20 cellular contexts compared by ENCODE assay signal in the genomic region with DNA sequence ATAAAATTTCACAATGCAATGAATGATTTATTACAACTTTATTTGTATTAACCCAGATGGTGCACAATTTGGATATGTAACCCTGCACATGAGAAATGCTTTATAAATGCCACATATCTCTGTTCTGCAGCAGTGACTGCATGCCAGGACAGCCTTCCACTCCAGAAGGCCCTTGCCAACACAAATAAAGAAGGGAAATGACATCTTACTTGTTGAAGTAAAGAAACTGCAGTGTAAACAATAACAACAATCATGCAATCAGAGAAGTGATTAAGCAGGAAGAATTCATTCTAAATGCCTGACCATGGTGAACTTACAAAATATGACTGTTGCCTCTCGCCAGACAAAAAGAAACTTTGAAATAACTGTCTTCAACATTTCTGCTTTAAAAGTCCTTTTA.
DNase-seq lines count a peak whose midpoint lies in the region; ATAC-seq, FAIRE-seq and TF ChIP-seq lines count a peak whose summit lies in the region.
"Had no signal": no experiment of that assay in that cellular context is flagged by ENCODE, and none has a peak within 500 bp of the region (broad histone marks: within the 10 kb centered on the region; RNA-seq: fewer than 3 reads in every experiment).

No MANE protein-coding gene starts in this region.

- POLR2A ChIA-PET in endothelial cell of umbilical vein (lab: Charles Lee), result no interaction called here

- H3K27ac ChIP-seq in VCaP (peak overlapping the region; percentile 57), endothelial cell of umbilical vein (ENCODE audit: insufficient read depth, low read depth, low read length) (no peak overlapping the region), mesenchymal stem cell (ENCODE audit: low read length, poor library complexity, severe bottlenecking) (no peak overlapping the region)
- H3K27ac ChIP-seq: BLaER1 treated with 17β-estradiol and CSF1 and Interleukin-3, amounts not matched to agents 10 nM and 100 nM had no signal

- H2BK120ac ChIP-seq in mesenchymal stem cell (ENCODE audit: low read depth, low read length), result no peak overlapping the region

- H3K4me3 ChIP-seq in LNCaP clone FGC (ENCODE audit: low read depth, low read length) (no peak overlapping the region), endothelial cell of umbilical vein (replicated peaks in 1 of 3; ENCODE audit: insufficient read depth in 1 of 3, low read depth in 1 of 3, low read length in 3 of 3) (no peak overlapping the region), mesenchymal stem cell (ENCODE audit: insufficient read depth in 1 of 2, low read depth in 1 of 2, low read length in 2 of 2) (no peak overlapping the region)
- H3K4me3 ChIP-seq: BLaER1 treated with 17β-estradiol and CSF1 and Interleukin-3, amounts not matched to agents 10 nM and 100 nM had no signal

- no peak overlapping the region for H3K4ac ChIP-seq in mesenchymal stem cell (ENCODE audit: low read depth in 1 of 2, low read length in 2 of 2)

- intact Hi-C loops in endothelial cell of umbilical vein (cut with micrococcal nuclease), result no loop called here

- H3K9me3 ChIP-seq in endothelial cell of umbilical vein (replicated peaks; ENCODE audit: control insufficient read depth, insufficient read depth, low read length), result no peaks in the 10 kb centered on the region
- H3K9me3 ChIP-seq in mesenchymal stem cell (ENCODE audit: control insufficient read depth, low read length), result no peaks in the 10 kb centered on the region
- H3K9me3 ChIP-seq: BLaER1 treated with 17β-estradiol and CSF1 and Interleukin-3, amounts not matched to agents 10 nM and 100 nM had no signal

- H3K27me3 ChIP-seq in endothelial cell of umbilical vein (ENCODE audit: control insufficient read depth in 2 of 2, insufficient read depth in 2 of 2, low read length in 2 of 2) (no peaks in the 10 kb centered on the region), mesenchymal stem cell (ENCODE audit: control insufficient read depth in 1 of 2, insufficient read depth in 1 of 2, low read length in 2 of 2) (no peaks in the 10 kb centered on the region)
- H3K27me3 ChIP-seq: BLaER1 treated with 17β-estradiol and CSF1 and Interleukin-3, amounts not matched to agents 10 nM and 100 nM had no signal

- no peaks in the 10 kb centered on the region for H3K79me1 ChIP-seq in mesenchymal stem cell (replicated peaks; ENCODE audit: low read length, poor library complexity, severe bottlenecking)

- H2BK5ac ChIP-seq in mesenchymal stem cell (ENCODE audit: low read depth, low read length, poor library complexity, severe bottlenecking), result no peak overlapping the region

- no peak overlapping the region for H3K18ac ChIP-seq in mesenchymal stem cell (ENCODE audit: low read depth in 1 of 2, low read length in 2 of 2)

- no peak for TF ChIP-seq CTCF in LNCaP clone FGC (IDR thresholded peaks at IDR 0.05; ENCODE audit: control insufficient read depth, extremely low read depth, insufficient read depth)
- TF ChIP-seq CTCF in VCaP (conservative IDR thresholded peaks at IDR 0.05), result no peak
- TF ChIP-seq CTCF in endothelial cell of umbilical vein (IDR thresholded peaks at IDR 0.05; ENCODE audit: extremely low read depth in 1 of 2, insufficient read depth in 1 of 2, low read depth in 1 of 2, low read length in 2 of 2), result no peak

- no peak overlapping the region for H2BK12ac ChIP-seq in mesenchymal stem cell (ENCODE audit: low read length in 2 of 2)

- no peaks in the 10 kb centered on the region for H3K79me2 ChIP-seq in endothelial cell of umbilical vein (ENCODE audit: control insufficient read depth, insufficient read depth, low read length)

- no TSS peak for BruUV-seq in endothelial cell of umbilical vein (replicated peaks; lab: Mats Ljungman, UMichigan)

- CTCF ChIA-PET in endothelial cell of umbilical vein (lab: Charles Lee), result no interaction called here

- H2BK15ac ChIP-seq in mesenchymal stem cell (ENCODE audit: low read depth, poor library complexity, severe bottlenecking), result no peak overlapping the region

- ATAC-seq in HG02642 (IDR thresholded peaks at IDR 0.05; ENCODE audit: poor library complexity, unreplicated experiment) (no peak), GM18520 (IDR thresholded peaks at IDR 0.05; ENCODE audit: unreplicated experiment) (no peak)
- ATAC-seq: HepG2, Right ventricle myocardium inferior had no signal

- no peak overlapping the region for H3K23ac ChIP-seq in mesenchymal stem cell (ENCODE audit: low read length in 2 of 2)

- H4K91ac ChIP-seq in mesenchymal stem cell (ENCODE audit: low read length), result no peak overlapping the region

- H3K36me3 ChIP-seq in endothelial cell of umbilical vein (ENCODE audit: control insufficient read depth in 2 of 2, extremely low read depth in 1 of 2, insufficient read depth in 2 of 2, low read length in 2 of 2), result no peaks in the 10 kb centered on the region
- no peaks in the 10 kb centered on the region for H3K36me3 ChIP-seq in mesenchymal stem cell (ENCODE audit: control insufficient read depth in 1 of 2, insufficient read depth in 2 of 2, low read depth in 1 of 2, low read length in 2 of 2)
- H3K36me3 ChIP-seq: BLaER1 treated with 17β-estradiol and CSF1 and Interleukin-3, amounts not matched to agents 10 nM and 100 nM had no signal

- no peak overlapping the region for H4K8ac ChIP-seq in mesenchymal stem cell (ENCODE audit: low read length)

- DNase-seq in LNCaP clone FGC (ENCODE audit: low read depth), result peak; percentile 11
- DNase-seq in endothelial cell of umbilical vein (ENCODE audit: low read depth, low spot score), result peak; percentile 11
- peak; percentile 0 for DNase-seq in mesenchymal stem cell
- DNase-seq in activated CD4-positive, alpha-beta T cell treated with anti-CD3 and anti-CD28 coated beads for 4 hours, result no peak
- DNase-seq in NCI-H2029 (lab: John Stamatoyannopoulos, UW), result no peak
- DNase-seq: GOT3; KBM-7; NCI-H146; NCI-H2081; NCI-H446 treated with DMSO at 0.1 percent for 48 hours; NCI-H748 treated with DMSO at 0.1 percent for 48 hours; NK-92 treated with Interleukin-12 subunit alpha and Interleukin-12 subunit beta, amount 100 ng/mL, for 24 hours had no signal

- H3K9me1 ChIP-seq in endothelial cell of umbilical vein (replicated peaks; ENCODE audit: control insufficient read depth, extremely low read depth, insufficient read depth, low read length), result no peaks in the 10 kb centered on the region

- no CpG with 5 or more reads among the region's 1 CpG for WGBS in mesenchymal stem cell

- H4K20me1 ChIP-seq in endothelial cell of umbilical vein (replicated peaks; ENCODE audit: control insufficient read depth, extremely low read depth, insufficient read depth, low read length), result no peaks in the 10 kb centered on the region
- H4K20me1 ChIP-seq: BLaER1 treated with 17β-estradiol and CSF1 and Interleukin-3, amounts not matched to agents 10 nM and 100 nM had no signal

- TF ChIP-seq POLR2A in endothelial cell of umbilical vein (IDR thresholded peaks at IDR 0.05; ENCODE audit: low read depth, low read length), result no peak

- H2AK5ac ChIP-seq in mesenchymal stem cell (ENCODE audit: low read length, severe bottlenecking), result no peak overlapping the region

- FAIRE-seq in endothelial cell of umbilical vein (lab: Jason Lieb, UNC), result no peak
- FAIRE-seq: D721Med, HepG2, RCC 7860 had no signal

- H3K9ac ChIP-seq in endothelial cell of umbilical vein (replicated peaks; ENCODE audit: extremely low read depth, insufficient read depth, low read length), result no peak overlapping the region
- H3K9ac ChIP-seq in mesenchymal stem cell (ENCODE audit: low read length), result no peak overlapping the region
- H3K9ac ChIP-seq: BLaER1 treated with 17β-estradiol and CSF1 and Interleukin-3, amounts not matched to agents 10 nM and 100 nM had no signal

- H3K4me1 ChIP-seq in endothelial cell of umbilical vein (ENCODE audit: control insufficient read depth, extremely low read depth, insufficient read depth, low read length), result no peaks in the 10 kb centered on the region
- H3K4me1 ChIP-seq in mesenchymal stem cell (ENCODE audit: control insufficient read depth, insufficient read depth, low read depth, low read length), result no peaks in the 10 kb centered on the region
- H3K4me1 ChIP-seq: BLaER1 treated with 17β-estradiol and CSF1 and Interleukin-3, amounts not matched to agents 10 nM and 100 nM had no signal

- H3K4me2 ChIP-seq in endothelial cell of umbilical vein (ENCODE audit: insufficient read depth, low read length) (no peak overlapping the region), mesenchymal stem cell (ENCODE audit: low read length, poor library complexity, severe bottlenecking) (no peak overlapping the region)
- H3K4me2 ChIP-seq: BLaER1 treated with 17β-estradiol and CSF1 and Interleukin-3, amounts not matched to agents 10 nM and 100 nM had no signal

- no peak overlapping the region for H3K14ac ChIP-seq in mesenchymal stem cell (ENCODE audit: low read length in 2 of 2)

- H2AFZ ChIP-seq in endothelial cell of umbilical vein (ENCODE audit: low read depth, low read length) (no peak overlapping the region), mesenchymal stem cell (ENCODE audit: low read depth, low read length) (no peak overlapping the region)

- dilution Hi-C loops in endothelial cell of umbilical vein (cut with MboI; ENCODE audit: extremely low pct_ligation_motif_present, low sequenced_read_pairs), result no loop called here

TF ChIP-seq in endothelial cell of umbilical vein, 7 proteins besides CTCF, POLR2A, EP300 and RAD21:
- TF ChIP-seq EZH2 (IDR thresholded peaks at IDR 0.05; ENCODE audit: borderline replicate concordance, low read depth, low read length, severe bottlenecking) (no peak), POLR2AphosphoS5 (IDR thresholded peaks at IDR 0.05; ENCODE audit: insufficient read depth, low read depth, low read length) (no peak), GATA2 (IDR thresholded peaks at IDR 0.05; ENCODE audit: insufficient read depth, insufficient read length, low read depth, low read length) (no peak), MYC (IDR thresholded peaks at IDR 0.05; ENCODE audit: low read depth, low read length) (no peak), FOS (IDR thresholded peaks at IDR 0.05; ENCODE audit: borderline replicate concordance, insufficient read depth, low read length) (no peak), JUN (IDR thresholded peaks at IDR 0.05; ENCODE audit: borderline replicate concordance, insufficient read depth, insufficient read length, low read depth) (no peak)
- TF ChIP-seq, protein P1, sequence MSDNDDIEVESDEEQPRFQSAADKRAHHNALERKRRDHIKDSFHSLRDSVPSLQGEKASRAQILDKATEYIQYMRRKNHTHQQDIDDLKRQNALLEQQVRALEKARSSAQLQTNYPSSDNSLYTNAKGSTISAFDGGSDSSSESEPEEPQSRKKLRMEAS (IDR thresholded peaks at IDR 0.05; ENCODE audit: insufficient read depth, insufficient read length), result no peak

Comparison
In these comparisons a context has a peak if more than half of its experiments do, and no peak if none do; other contexts are left out.
1. DNase-seq: peak in LNCaP clone FGC (single experiment), endothelial cell of umbilical vein (single experiment) and mesenchymal stem cell (single experiment); none in activated CD4-positive, alpha-beta T cell treated with anti-CD3 and anti-CD28 coated beads for 4 hours (0 of 2) and NCI-H2029 (single experiment).